In genomic region chr1:180683117-180683516, GRCh38 we compare ENCODE assay signal across 2 cellular contexts. TPM values are rescaled to one million over a fixed set of nuclear protein-coding genes. Genes with fewer than 3 reads are reported as not detected.
DNase-seq lines count a peak whose midpoint lies in the region; ATAC-seq, FAIRE-seq and TF ChIP-seq lines count a peak whose summit lies in the region.
"Not testable (repeated sequence)": the region's sequence is repeated elsewhere in the genome, so short reads cannot be mapped to it uniquely, and the experiment has no call there.

No MANE protein-coding gene starts in this region.

- 65% methylated on average over 2 of the region's 3 CpGs for WGBS in K562 (ENCODE audit: insufficient coverage, low coverage, missing lambda C conversion rate)

- H3K4me3 ChIP-seq in HEK293 (ENCODE audit: low read depth, low read length); K562: not testable (repeated sequence)

- CTCF ChIA-PET in HEK293 (lab: Yijun Ruan, JAX); K562 (lab: Yijun Ruan, JAX; ENCODE audit: low intra/inter-chr PET ratio): not testable (repeated sequence)

- BruUV-seq in K562 (replicated peaks; lab: Mats Ljungman, UMichigan) = not testable (repeated sequence)

- FAIRE-seq in K562 (lab: Jason Lieb, UNC) = not testable (repeated sequence)

- not testable (repeated sequence) for TF ChIP-seq RAD21 in K562 (CRISPR knock-in tag; conservative IDR thresholded peaks at IDR 0.05 in 1 of 2, IDR thresholded peaks at IDR 0.05 in 1 of 2)

- not testable (repeated sequence) for H3K27ac ChIP-seq in HEK293 (ENCODE audit: extremely low read depth, low read depth, low read length); K562 (ENCODE audit: extremely low read depth, low read depth, low read length)

- H3K9ac ChIP-seq in K562 (ENCODE audit: insufficient read depth in 1 of 2, low read depth in 2 of 2, low read length in 2 of 2) = not testable (repeated sequence)

- TF ChIP-seq POLR2A in K562 (conservative IDR thresholded peaks at IDR 0.05) = not testable (repeated sequence)

- in situ Hi-C loops in K562 (cut with MboI) = not testable (repeated sequence)

- peaks cover 21% of the 10 kb centered on the region for H3K79me2 ChIP-seq in K562 (ENCODE audit: control insufficient read depth, insufficient read depth, low read length)

- H3K27me3 ChIP-seq in K562 (ENCODE audit: control insufficient read depth in 2 of 2, insufficient read depth in 2 of 2, low read length in 2 of 2) = not testable (repeated sequence)

- not testable (repeated sequence) for H4K20me1 ChIP-seq in K562 (replicated peaks; ENCODE audit: control insufficient read depth, insufficient read depth, low read length)

- TF ChIP-seq CTCF in HEK293 (tag by site-specific recombination; IDR thresholded peaks at IDR 0.05); K562 (IDR thresholded peaks at IDR 0.05 in 2 of 3, conservative IDR thresholded peaks at IDR 0.05 in 1 of 3; ENCODE audit: insufficient read depth in 2 of 3, low read depth in 1 of 3, low read length in 3 of 3): not testable (repeated sequence)

- POLR2A ChIA-PET in HEK293 (lab: Yijun Ruan, JAX); K562 (lab: Yijun Ruan, JAX): not testable (repeated sequence)

- not testable (repeated sequence) for H3K4me1 ChIP-seq in HEK293 (ENCODE audit: control insufficient read depth, insufficient read depth, low read length); K562 (replicated peaks in 1 of 2; ENCODE audit: control insufficient read depth in 2 of 2, insufficient read depth in 2 of 2, low read length in 2 of 2)

- H2AFZ ChIP-seq in K562 (ENCODE audit: low read depth, low read length) = not testable (repeated sequence)

- H3K36me3 ChIP-seq in HEK293 (ENCODE audit: control insufficient read depth in 2 of 2, insufficient read depth in 1 of 2, low read length in 2 of 2); K562 (ENCODE audit: control insufficient read depth, insufficient read depth, low read length): not testable (repeated sequence)

- not testable (repeated sequence) for ATAC-seq in K562

- not testable (repeated sequence) for H3K9me1 ChIP-seq in K562 (ENCODE audit: control insufficient read depth, insufficient read depth, low read length)

- intact Hi-C loops in K562 (cut with micrococcal nuclease) = not testable (repeated sequence)

- not testable (repeated sequence) for H3K9me3 ChIP-seq in HEK293 (ENCODE audit: control insufficient read depth, insufficient read depth, low read depth, low read length); K562 (replicated peaks; ENCODE audit: control insufficient read depth, insufficient read depth, low read depth, low read length)

- H3K4me2 ChIP-seq in K562 (ENCODE audit: insufficient read depth, low read length) = not testable (repeated sequence)

- DNase-seq in K562 (ENCODE audit: extremely low read depth in 1 of 4, low spot score in 3 of 4) = not testable (repeated sequence)

- TF ChIP-seq EP300 in K562 (IDR thresholded peaks at IDR 0.05; ENCODE audit: low read length) = not testable (repeated sequence)

TF ChIP-seq in HEK293, 187 proteins besides CTCF, POLR2A, EP300 and RAD21:
- peak; percentile 89 for TF ChIP-seq ZNF146 (tag by site-specific recombination; IDR thresholded peaks at IDR 0.05)
- peak; percentile 60; the same call in 1 of the 2 replicates for TF ChIP-seq ZNF280D (tag by site-specific recombination; IDR thresholded peaks at IDR 0.05)
TF ChIP-seq in HEK293: peak in this region for 2; not testable (repeated sequence) for 185.

TF ChIP-seq in K562, 482 proteins besides CTCF, POLR2A, EP300 and RAD21:
- TF ChIP-seq KDM1A (IDR thresholded peaks at IDR 0.05) (peak; percentile 11 to 38; a peak in 1 of 4 replicates), BCOR (IDR thresholded peaks at IDR 0.05) (peak; percentile 68)

RNA-seq across cellular contexts. Expression of gene XPR1, which starts 51.3 kb away (rescaled TPM):
- 97.5 and 111 TPM in 2 replicates for total RNA-seq in K562 (2011; cell fraction: chromatin; rRNA removed; ENCODE audit: low replicate concordance)
- total RNA-seq in K562 (2011; cell fraction: nucleolus; rRNA removed) = 52.4 and 62.2 TPM in 2 replicates
- 116 and 133 TPM in 2 replicates for total RNA-seq in K562 (2011; cell fraction: nucleoplasm; rRNA removed)
- total RNA-seq in K562 (2014; rRNA removed) (24.2 and 32.0 TPM in 2 replicates), K562 (2014; rRNA removed; fragmentation: Illumina TruSeq; extraction: Trizol) (39.8 and 49.1 TPM in 2 replicates), K562 (2015; rRNA removed; fragmentation: Illumina TruSeq; extraction: Trizol) (39.1 and 43.0 TPM in 2 replicates), K562 (2021) (36.9 and 38.6 TPM in 2 replicates)
- polyA plus RNA-seq in K562 (2011; rRNA removed) (49.8 and 66.2 TPM in 2 replicates), K562 (2014; fragmentation: Illumina TruSeq; extraction: Trizol) (38.1 and 41.2 TPM in 2 replicates), K562 (2014; fragmentation: Nextera tagmentation; extraction: Ambion mirVana) (1 to 10 TPM; 3.0 to 4.7 TPM), K562 (2014; rRNA removed) (25.8 and 27.8 TPM in 2 replicates)
- 23.6 and 44.4 TPM in 2 replicates for polyA plus RNA-seq in K562 (2011; cell fraction: cytosol; rRNA removed)
- 23.0 and 26.5 TPM in 2 replicates for polyA plus RNA-seq in K562 (2011; cell fraction: nucleus; rRNA removed)
- 25.8 and 29.0 TPM in 2 replicates for polyA plus RNA-seq in K562 (2012)
- polyA minus RNA-seq in K562 (2011; rRNA and poly(A)+ RNA removed) = 97.0 and 108 TPM in 2 replicates
- 37.2 and 52.1 TPM in 2 replicates for polyA minus RNA-seq in K562 (2011; cell fraction: cytosol; rRNA and poly(A)+ RNA removed)
- 21.0 and 34.7 TPM in 2 replicates for polyA minus RNA-seq in K562 (2011; cell fraction: nucleus; rRNA and poly(A)+ RNA removed)
